In the genomic region with DNA sequence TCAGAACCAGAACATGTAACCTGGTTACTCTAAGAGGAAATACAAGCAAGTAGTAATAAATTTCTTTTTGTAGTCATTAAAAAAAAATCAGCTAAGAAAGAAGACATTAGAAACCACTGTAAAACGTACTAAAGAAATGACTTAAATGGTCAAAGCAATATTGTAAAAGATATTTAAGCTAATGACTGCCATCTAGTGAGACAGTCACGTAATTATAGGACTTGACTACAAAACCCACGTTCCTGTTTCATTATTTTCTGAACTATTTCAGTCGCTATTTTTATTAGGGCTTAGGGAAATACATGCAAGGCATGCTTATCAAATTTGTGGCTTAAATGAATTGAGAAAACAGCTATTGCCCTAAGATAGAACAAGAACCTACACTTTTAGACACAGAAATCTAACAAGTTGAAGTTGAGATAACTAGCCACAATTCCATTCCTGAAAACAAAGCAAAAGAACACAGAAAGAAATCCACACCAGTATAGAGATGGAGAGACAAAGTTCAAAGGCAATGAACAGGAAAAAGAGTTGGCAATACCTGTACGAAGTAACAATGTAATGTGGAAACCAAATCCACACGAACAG, we compare ENCODE assay signal across 8 cellular contexts. TPM values are rescaled to one million over a fixed set of nuclear protein-coding genes. Genes with fewer than 3 reads are reported as not detected.
DNase-seq lines count a peak whose midpoint lies in the region; ATAC-seq and TF ChIP-seq lines count a peak whose summit lies in the region.

No MANE protein-coding gene starts in this region.

- no peaks in the 10 kb centered on the region for H3K79me2 ChIP-seq in PC-3 (ENCODE audit: low read length)

- no peak overlapping the region for H3K9ac ChIP-seq in PC-3 (ENCODE audit: low read length)

- intact Hi-C loops in PC-3 (cut with micrococcal nuclease) = loop anchor here (1.0 to 5.0 kb wide), 2 partner anchors 69 to 123 kb away; no protein-coding TSS in a partner anchor
- intact Hi-C loops in psoas muscle (cut with DNase I) = loop anchor here (2.0 to 10.0 kb wide), 2 partner anchors 124 to 126 kb away; no protein-coding TSS in a partner anchor

- 35 to 41% (median 38%) methylated on average over 6 of the region's 6 CpGs for WGBS in psoas muscle, 3 donors

- TF ChIP-seq POLR2A in erythroblast (IDR thresholded peaks at IDR 0.05; ENCODE audit: low read length) = no peak

- H3K9me3 ChIP-seq in PC-3 (ENCODE audit: low read length) (no peaks in the 10 kb centered on the region), psoas muscle (no peaks in the 10 kb centered on the region)

- H3K4me3 ChIP-seq in PC-3 (ENCODE audit: low read length) (no peak overlapping the region), psoas muscle (no peak overlapping the region)

- ATAC-seq in HG03175 (IDR thresholded peaks at IDR 0.05; ENCODE audit: unreplicated experiment) (peak; percentile 69), PC-3 (peak; percentile 35), psoas muscle (no peak)

- H3K36me3 ChIP-seq in PC-3 (ENCODE audit: low read depth, low read length) (peaks cover 20% of the 10 kb centered on the region), psoas muscle (ENCODE audit: insufficient read depth in 1 of 2, low read depth in 1 of 2) (peaks cover 5 to 81% of the 10 kb centered on the region in 2 donors)

- no TSS peak for BruUV-seq in PC-3 (replicated peaks; lab: Mats Ljungman, UMichigan)

- H2AFZ ChIP-seq in PC-3 (ENCODE audit: low read length) = no peak overlapping the region

- DNase-seq in NCI-H510A treated with DMSO at 0.1 percent for 48 hours (lab: John Stamatoyannopoulos, UW) = peak; percentile 49
- DNase-seq in NCI-H510A (lab: John Stamatoyannopoulos, UW) = no peak
- DNase-seq in PC-3 = peak; percentile 62
- peak; percentile 54 to 59 for DNase-seq in erythroblast (lab: John Stamatoyannopoulos, UW)
- no peak for DNase-seq in psoas muscle
- no peak for DNase-seq in stimulated activated CD4-positive, alpha-beta T cell treated with anti-CD3 and anti-CD28 coated beads, Interleukin-12 subunit alpha, Interleukin-12 subunit beta, amount 100 ng/mL, for 4 hours
- DNase-seq in COLO668 (lab: John Stamatoyannopoulos, UW; ENCODE audit: unreplicated experiment) = no peak

- H3F3A ChIP-seq in PC-3 (ENCODE audit: low read length, unreplicated experiment) = no peaks in the 10 kb centered on the region

- H3K9me2 ChIP-seq in PC-3 (replicated peaks; ENCODE audit: low read length) = no peaks in the 10 kb centered on the region

- H3K27me3 ChIP-seq in PC-3 (ENCODE audit: low read length) (no peaks in the 10 kb centered on the region), psoas muscle (ENCODE audit: insufficient read depth in 3 of 3, low read length in 2 of 3) (no peaks in the 10 kb centered on the region)

- no peaks in the 10 kb centered on the region for H4K20me1 ChIP-seq in PC-3 (ENCODE audit: low read length)

- TF ChIP-seq CTCF in PC-3 (conservative IDR thresholded peaks at IDR 0.05; ENCODE audit: low read depth, low read length) = peak; percentile 67
- peak; percentile 60 for TF ChIP-seq CTCF in psoas muscle (IDR thresholded peaks at IDR 0.05)

- no peak overlapping the region for H3K4me2 ChIP-seq in PC-3 (ENCODE audit: low read length)

- CTCF ChIA-PET in PC-3 (lab: Charles Lee) = interaction anchor here (2.6 kb wide), 1 partner anchor 123 kb away, joined by 16 read pairs; no protein-coding TSS in a partner anchor

- POLR2A ChIA-PET in PC-3 (lab: Charles Lee; ENCODE audit: unreplicated experiment) = no interaction called here

- H3K27ac ChIP-seq in PC-3 (ENCODE audit: low read length) = no peak overlapping the region
- no peak overlapping the region for H3K27ac ChIP-seq in psoas muscle

- no peaks in the 10 kb centered on the region for H3K4me1 ChIP-seq in PC-3 (ENCODE audit: insufficient read depth, low read length)
- H3K4me1 ChIP-seq in psoas muscle = no peaks in the 10 kb centered on the region

RNA-seq across cellular contexts. Expression of a gene that starts 17.9 kb away (rescaled TPM):
- 17.9 and 19.7 TPM in 2 replicates for total RNA-seq in PC-3 (2014; rRNA removed)
- 10 to 100 TPM in 2 of 4 donors, 1 to 10 TPM in 2; 9.1 to 14.6 (median 11.0) TPM for total RNA-seq in psoas muscle
- polyA plus RNA-seq in psoas muscle = 10 to 100 TPM; 19.1 to 29.9 (median 20.5) TPM

RNA-seq across cellular contexts. Expression of a gene that starts 19.3 kb away (rescaled TPM):
- 29.9 and 43.6 TPM in 2 replicates for total RNA-seq in PC-3 (2014; rRNA removed)
- total RNA-seq in psoas muscle = 10 to 100 TPM; 18.8 to 34.8 (median 25.2) TPM
- polyA plus RNA-seq in psoas muscle = 10 to 100 TPM; 31.6 to 41.9 (median 39.3) TPM

Comparison
In these comparisons a context has a peak if more than half of its experiments do, and no peak if none do; other contexts are left out.
1. DNase-seq: peak in NCI-H510A treated with DMSO at 0.1 percent for 48 hours (single experiment), PC-3 (single experiment) and erythroblast (2 of 2); none in NCI-H510A (single experiment), psoas muscle (0 of 2), stimulated activated CD4-positive, alpha-beta T cell treated with anti-CD3 and anti-CD28 coated beads, Interleukin-12 subunit alpha, Interleukin-12 subunit beta, amount 100 ng/mL, for 4 hours (single experiment) and COLO668 (single experiment).
2. ATAC-seq: peak in HG03175 (single experiment) and PC-3 (single experiment); none in psoas muscle (0 of 4).